Comparison of ENCODE assay signal across 1 cellular context in genomic region chr16:1705688-1706385, GRCh38.
TF ChIP-seq lines count a peak whose summit lies in the region.

TSS of gene MAPK8IP3 (plus strand) at chr16:1706195. CDS start at chr16:1706340, 145 bp downstream.

TF ChIP-seq in GM12878, 131 proteins besides CTCF, POLR2A, EP300 and RAD21 (continued from another document and continues in another):
- TF ChIP-seq, protein P1, sequence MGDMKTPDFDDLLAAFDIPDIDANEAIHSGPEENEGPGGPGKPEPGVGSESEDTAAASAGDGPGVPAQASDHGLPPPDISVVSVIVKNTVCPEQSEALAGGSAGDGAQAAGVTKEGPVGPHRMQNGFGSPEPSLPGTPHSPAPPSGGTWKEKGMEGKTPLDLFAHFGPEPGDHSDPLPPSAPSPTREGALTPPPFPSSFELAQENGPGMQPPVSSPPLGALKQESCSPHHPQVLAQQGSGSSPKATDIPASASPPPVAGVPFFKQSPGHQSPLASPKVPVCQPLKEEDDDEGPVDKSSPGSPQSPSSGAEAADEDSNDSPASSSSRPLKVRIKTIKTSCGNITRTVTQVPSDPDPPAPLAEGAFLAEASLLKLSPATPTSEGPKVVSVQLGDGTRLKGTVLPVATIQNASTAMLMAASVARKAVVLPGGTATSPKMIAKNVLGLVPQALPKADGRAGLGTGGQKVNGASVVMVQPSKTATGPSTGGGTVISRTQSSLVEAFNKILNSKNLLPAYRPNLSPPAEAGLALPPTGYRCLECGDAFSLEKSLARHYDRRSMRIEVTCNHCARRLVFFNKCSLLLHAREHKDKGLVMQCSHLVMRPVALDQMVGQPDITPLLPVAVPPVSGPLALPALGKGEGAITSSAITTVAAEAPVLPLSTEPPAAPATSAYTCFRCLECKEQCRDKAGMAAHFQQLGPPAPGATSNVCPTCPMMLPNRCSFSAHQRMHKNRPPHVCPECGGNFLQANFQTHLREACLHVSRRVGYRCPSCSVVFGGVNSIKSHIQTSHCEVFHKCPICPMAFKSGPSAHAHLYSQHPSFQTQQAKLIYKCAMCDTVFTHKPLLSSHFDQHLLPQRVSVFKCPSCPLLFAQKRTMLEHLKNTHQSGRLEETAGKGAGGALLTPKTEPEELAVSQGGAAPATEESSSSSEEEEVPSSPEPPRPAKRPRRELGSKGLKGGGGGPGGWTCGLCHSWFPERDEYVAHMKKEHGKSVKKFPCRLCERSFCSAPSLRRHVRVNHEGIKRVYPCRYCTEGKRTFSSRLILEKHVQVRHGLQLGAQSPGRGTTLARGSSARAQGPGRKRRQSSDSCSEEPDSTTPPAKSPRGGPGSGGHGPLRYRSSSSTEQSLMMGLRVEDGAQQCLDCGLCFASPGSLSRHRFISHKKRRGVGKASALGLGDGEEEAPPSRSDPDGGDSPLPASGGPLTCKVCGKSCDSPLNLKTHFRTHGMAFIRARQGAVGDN (IDR thresholded peaks at IDR 0.05) = peak; percentile 92
- TF ChIP-seq PML (IDR thresholded peaks at IDR 0.05; ENCODE audit: low read length) (peak; percentile 92), SREBF1 (IDR thresholded peaks at IDR 0.05; ENCODE audit: low read length) (no peak), HDAC6 (IDR thresholded peaks at IDR 0.05; ENCODE audit: unreplicated experiment) (peak; percentile 28), SMARCA5 (IDR thresholded peaks at IDR 0.05) (peak; percentile 99), STAT1 (conservative IDR thresholded peaks at IDR 0.05) (peak; percentile 94; the same call in 1 of the 2 replicates), ELK1 (IDR thresholded peaks at IDR 0.05; ENCODE audit: low read depth, low read length) (peak; percentile 97), CHD4 (IDR thresholded peaks at IDR 0.05) (no peak), MEF2A (IDR thresholded peaks at IDR 0.05; ENCODE audit: insufficient read depth, low read depth, low read length) (0 out of 2 replicates have a peak, but pooled peaks have one; percentile 43), MYC (IDR thresholded peaks at IDR 0.05; ENCODE audit: insufficient read depth, insufficient read length, insufficient replicate concordance, low read length, severe bottlenecking) (no peak), FOXK2 (IDR thresholded peaks at IDR 0.05) (no peak), CHD1 (IDR thresholded peaks at IDR 0.05; ENCODE audit: low read depth, low read length) (no peak; the same call in 1 of the 2 replicates), CHD2 (IDR thresholded peaks at IDR 0.05; ENCODE audit: borderline replicate concordance, low read depth, low read length) (0 out of 2 replicates have a peak, but pooled peaks have one; percentile 60), NBN (IDR thresholded peaks at IDR 0.05) (peak; percentile 84), POU2F2 (IDR thresholded peaks at IDR 0.05; ENCODE audit: borderline replicate concordance, low read depth, low read length) (peak; percentile 77), TCF7 (IDR thresholded peaks at IDR 0.05; ENCODE audit: borderline replicate concordance) (no peak), ZNF384 (IDR thresholded peaks at IDR 0.05; ENCODE audit: borderline replicate concordance, low read depth, low read length) (peak; percentile 58; the same call in 1 of the 2 replicates), RBBP5 (conservative IDR thresholded peaks at IDR 0.05) (no peak), FOXM1 (IDR thresholded peaks at IDR 0.05; ENCODE audit: low read depth, low read length) (no peak), YBX1 (IDR thresholded peaks at IDR 0.05) (no peak), BACH1 (IDR thresholded peaks at IDR 0.05; ENCODE audit: borderline replicate concordance) (peak; percentile 93), KLF5 (IDR thresholded peaks at IDR 0.05; ENCODE audit: partially characterized antibody) (peak; percentile 43), ZNF274 (IDR thresholded peaks at IDR 0.05; ENCODE audit: insufficient read depth, insufficient read length) (no peak), CBFB (IDR thresholded peaks at IDR 0.05; ENCODE audit: low read depth) (0 out of 2 replicates have a peak, but pooled peaks have one; percentile 33), EED (IDR thresholded peaks at IDR 0.05; ENCODE audit: low read depth) (peak; percentile 50), ATF2 (IDR thresholded peaks at IDR 0.05; ENCODE audit: low read length) (no peak), KAT2A (conservative IDR thresholded peaks at IDR 0.05; ENCODE audit: control insufficient read depth, low read depth, low read length) (no peak), ZZZ3 (IDR thresholded peaks at IDR 0.05; ENCODE audit: control insufficient read depth, insufficient read length, low read depth) (no peak), ZNF622 (IDR thresholded peaks at IDR 0.05) (no peak), NFYA (IDR thresholded peaks at IDR 0.05; ENCODE audit: borderline replicate concordance, low read depth, low read length) (no peak), SPI1 (IDR thresholded peaks at IDR 0.05; ENCODE audit: borderline replicate concordance, insufficient read depth, low read depth, low read length) (no peak), POLR2AphosphoS2 (IDR thresholded peaks at IDR 0.05; ENCODE audit: low read depth, low read length) (peak; percentile 83), SIX5 (IDR thresholded peaks at IDR 0.05; ENCODE audit: low read depth, low read length, severe bottlenecking) (peak; percentile 29), RAD51 (IDR thresholded peaks at IDR 0.05) (no peak), NFIC (IDR thresholded peaks at IDR 0.05; ENCODE audit: low read depth, low read length) (no peak), HDGF (IDR thresholded peaks at IDR 0.05) (peak; percentile 89), ZBED1 (IDR thresholded peaks at IDR 0.05; ENCODE audit: borderline replicate concordance) (peak; percentile 28; the same call in 1 of the 2 replicates), SMAD5 (IDR thresholded peaks at IDR 0.05; ENCODE audit: low read depth) (peak; percentile 62; the same call in 1 of the 2 replicates), MEF2B (IDR thresholded peaks at IDR 0.05; ENCODE audit: partially characterized antibody, poor library complexity, severe bottlenecking) (peak; percentile 26), RFX5 (IDR thresholded peaks at IDR 0.05; ENCODE audit: low read depth, low read length) (no peak), NR2F1 (conservative IDR thresholded peaks at IDR 0.05) (peak; percentile 80), BRCA1 (IDR thresholded peaks at IDR 0.05; ENCODE audit: low read depth, low read length) (peak; percentile 40; the same call in 1 of the 2 replicates), NR2C1 (IDR thresholded peaks at IDR 0.05) (peak; percentile 66), RUNX3 (IDR thresholded peaks at IDR 0.05; ENCODE audit: low read length) (peak; percentile 54; the same call in 1 of the 2 replicates)
- TF ChIP-seq, protein P2, sequence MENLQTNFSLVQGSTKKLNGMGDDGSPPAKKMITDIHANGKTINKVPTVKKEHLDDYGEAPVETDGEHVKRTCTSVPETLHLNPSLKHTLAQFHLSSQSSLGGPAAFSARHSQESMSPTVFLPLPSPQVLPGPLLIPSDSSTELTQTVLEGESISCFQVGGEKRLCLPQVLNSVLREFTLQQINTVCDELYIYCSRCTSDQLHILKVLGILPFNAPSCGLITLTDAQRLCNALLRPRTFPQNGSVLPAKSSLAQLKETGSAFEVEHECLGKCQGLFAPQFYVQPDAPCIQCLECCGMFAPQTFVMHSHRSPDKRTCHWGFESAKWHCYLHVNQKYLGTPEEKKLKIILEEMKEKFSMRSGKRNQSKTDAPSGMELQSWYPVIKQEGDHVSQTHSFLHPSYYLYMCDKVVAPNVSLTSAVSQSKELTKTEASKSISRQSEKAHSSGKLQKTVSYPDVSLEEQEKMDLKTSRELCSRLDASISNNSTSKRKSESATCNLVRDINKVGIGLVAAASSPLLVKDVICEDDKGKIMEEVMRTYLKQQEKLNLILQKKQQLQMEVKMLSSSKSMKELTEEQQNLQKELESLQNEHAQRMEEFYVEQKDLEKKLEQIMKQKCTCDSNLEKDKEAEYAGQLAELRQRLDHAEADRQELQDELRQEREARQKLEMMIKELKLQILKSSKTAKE (IDR thresholded peaks at IDR 0.05; ENCODE audit: low read depth, poor library complexity, severe bottlenecking) = no peak
- TF ChIP-seq, protein P3, sequence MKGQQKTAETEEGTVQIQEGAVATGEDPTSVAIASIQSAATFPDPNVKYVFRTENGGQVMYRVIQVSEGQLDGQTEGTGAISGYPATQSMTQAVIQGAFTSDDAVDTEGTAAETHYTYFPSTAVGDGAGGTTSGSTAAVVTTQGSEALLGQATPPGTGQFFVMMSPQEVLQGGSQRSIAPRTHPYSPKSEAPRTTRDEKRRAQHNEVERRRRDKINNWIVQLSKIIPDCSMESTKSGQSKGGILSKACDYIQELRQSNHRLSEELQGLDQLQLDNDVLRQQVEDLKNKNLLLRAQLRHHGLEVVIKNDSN (IDR thresholded peaks at IDR 0.05; ENCODE audit: borderline replicate concordance, extremely low read length, insufficient read depth, low read depth, low read length) = peak; percentile 10
- TF ChIP-seq, protein P4, sequence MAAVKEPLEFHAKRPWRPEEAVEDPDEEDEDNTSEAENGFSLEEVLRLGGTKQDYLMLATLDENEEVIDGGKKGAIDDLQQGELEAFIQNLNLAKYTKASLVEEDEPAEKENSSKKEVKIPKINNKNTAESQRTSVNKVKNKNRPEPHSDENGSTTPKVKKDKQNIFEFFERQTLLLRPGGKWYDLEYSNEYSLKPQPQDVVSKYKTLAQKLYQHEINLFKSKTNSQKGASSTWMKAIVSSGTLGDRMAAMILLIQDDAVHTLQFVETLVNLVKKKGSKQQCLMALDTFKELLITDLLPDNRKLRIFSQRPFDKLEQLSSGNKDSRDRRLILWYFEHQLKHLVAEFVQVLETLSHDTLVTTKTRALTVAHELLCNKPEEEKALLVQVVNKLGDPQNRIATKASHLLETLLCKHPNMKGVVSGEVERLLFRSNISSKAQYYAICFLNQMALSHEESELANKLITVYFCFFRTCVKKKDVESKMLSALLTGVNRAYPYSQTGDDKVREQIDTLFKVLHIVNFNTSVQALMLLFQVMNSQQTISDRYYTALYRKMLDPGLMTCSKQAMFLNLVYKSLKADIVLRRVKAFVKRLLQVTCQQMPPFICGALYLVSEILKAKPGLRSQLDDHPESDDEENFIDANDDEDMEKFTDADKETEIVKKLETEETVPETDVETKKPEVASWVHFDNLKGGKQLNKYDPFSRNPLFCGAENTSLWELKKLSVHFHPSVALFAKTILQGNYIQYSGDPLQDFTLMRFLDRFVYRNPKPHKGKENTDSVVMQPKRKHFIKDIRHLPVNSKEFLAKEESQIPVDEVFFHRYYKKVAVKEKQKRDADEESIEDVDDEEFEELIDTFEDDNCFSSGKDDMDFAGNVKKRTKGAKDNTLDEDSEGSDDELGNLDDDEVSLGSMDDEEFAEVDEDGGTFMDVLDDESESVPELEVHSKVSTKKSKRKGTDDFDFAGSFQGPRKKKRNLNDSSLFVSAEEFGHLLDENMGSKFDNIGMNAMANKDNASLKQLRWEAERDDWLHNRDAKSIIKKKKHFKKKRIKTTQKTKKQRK (IDR thresholded peaks at IDR 0.05; ENCODE audit: low read depth, low read length) = peak; percentile 18; the same call in 1 of the 2 replicates
- TF ChIP-seq, protein P5, sequence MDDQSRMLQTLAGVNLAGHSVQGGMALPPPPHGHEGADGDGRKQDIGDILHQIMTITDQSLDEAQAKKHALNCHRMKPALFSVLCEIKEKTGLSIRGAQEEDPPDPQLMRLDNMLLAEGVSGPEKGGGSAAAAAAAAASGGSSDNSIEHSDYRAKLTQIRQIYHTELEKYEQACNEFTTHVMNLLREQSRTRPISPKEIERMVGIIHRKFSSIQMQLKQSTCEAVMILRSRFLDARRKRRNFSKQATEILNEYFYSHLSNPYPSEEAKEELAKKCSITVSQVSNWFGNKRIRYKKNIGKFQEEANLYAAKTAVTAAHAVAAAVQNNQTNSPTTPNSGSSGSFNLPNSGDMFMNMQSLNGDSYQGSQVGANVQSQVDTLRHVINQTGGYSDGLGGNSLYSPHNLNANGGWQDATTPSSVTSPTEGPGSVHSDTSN (IDR thresholded peaks at IDR 0.05; ENCODE audit: insufficient replicate concordance, low read depth, low read length) = peak; percentile 96
- TF ChIP-seq, protein P6, sequence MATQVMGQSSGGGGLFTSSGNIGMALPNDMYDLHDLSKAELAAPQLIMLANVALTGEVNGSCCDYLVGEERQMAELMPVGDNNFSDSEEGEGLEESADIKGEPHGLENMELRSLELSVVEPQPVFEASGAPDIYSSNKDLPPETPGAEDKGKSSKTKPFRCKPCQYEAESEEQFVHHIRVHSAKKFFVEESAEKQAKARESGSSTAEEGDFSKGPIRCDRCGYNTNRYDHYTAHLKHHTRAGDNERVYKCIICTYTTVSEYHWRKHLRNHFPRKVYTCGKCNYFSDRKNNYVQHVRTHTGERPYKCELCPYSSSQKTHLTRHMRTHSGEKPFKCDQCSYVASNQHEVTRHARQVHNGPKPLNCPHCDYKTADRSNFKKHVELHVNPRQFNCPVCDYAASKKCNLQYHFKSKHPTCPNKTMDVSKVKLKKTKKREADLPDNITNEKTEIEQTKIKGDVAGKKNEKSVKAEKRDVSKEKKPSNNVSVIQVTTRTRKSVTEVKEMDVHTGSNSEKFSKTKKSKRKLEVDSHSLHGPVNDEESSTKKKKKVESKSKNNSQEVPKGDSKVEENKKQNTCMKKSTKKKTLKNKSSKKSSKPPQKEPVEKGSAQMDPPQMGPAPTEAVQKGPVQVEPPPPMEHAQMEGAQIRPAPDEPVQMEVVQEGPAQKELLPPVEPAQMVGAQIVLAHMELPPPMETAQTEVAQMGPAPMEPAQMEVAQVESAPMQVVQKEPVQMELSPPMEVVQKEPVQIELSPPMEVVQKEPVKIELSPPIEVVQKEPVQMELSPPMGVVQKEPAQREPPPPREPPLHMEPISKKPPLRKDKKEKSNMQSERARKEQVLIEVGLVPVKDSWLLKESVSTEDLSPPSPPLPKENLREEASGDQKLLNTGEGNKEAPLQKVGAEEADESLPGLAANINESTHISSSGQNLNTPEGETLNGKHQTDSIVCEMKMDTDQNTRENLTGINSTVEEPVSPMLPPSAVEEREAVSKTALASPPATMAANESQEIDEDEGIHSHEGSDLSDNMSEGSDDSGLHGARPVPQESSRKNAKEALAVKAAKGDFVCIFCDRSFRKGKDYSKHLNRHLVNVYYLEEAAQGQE (IDR thresholded peaks at IDR 0.05; ENCODE audit: low read depth, low read length) = 0 out of 2 replicates have a peak, but pooled peaks have one; percentile 7
